1 cellular context compared by ENCODE assay signal in genomic region chr5:109784687-109785086, GRCh38.
TF ChIP-seq lines count a peak whose summit lies in the region.

No MANE protein-coding gene starts in this region.

TF ChIP-seq in SK-N-SH treated with all-trans-retinoic acid at 6 μM for 48 hours, 23 proteins besides CTCF, POLR2A, EP300 and RAD21 (continued from another document):
- TF ChIP-seq, protein P1, sequence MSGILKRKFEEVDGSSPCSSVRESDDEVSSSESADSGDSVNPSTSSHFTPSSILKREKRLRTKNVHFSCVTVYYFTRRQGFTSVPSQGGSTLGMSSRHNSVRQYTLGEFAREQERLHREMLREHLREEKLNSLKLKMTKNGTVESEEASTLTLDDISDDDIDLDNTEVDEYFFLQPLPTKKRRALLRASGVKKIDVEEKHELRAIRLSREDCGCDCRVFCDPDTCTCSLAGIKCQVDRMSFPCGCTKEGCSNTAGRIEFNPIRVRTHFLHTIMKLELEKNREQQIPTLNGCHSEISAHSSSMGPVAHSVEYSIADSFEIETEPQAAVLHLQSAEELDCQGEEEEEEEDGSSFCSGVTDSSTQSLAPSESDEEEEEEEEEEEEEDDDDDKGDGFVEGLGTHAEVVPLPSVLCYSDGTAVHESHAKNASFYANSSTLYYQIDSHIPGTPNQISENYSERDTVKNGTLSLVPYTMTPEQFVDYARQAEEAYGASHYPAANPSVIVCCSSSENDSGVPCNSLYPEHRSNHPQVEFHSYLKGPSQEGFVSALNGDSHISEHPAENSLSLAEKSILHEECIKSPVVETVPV (CRISPR knock-in tag; IDR thresholded peaks at IDR 0.05), result 0 out of 2 replicates have a peak, but pooled peaks have one; percentile 35
- TF ChIP-seq CSDC2 (CRISPR knock-in tag; IDR thresholded peaks at IDR 0.05) (no peak), PPARA (CRISPR knock-in tag; IDR thresholded peaks at IDR 0.05; ENCODE audit: borderline replicate concordance) (no peak), ARNTL (CRISPR knock-in tag; IDR thresholded peaks at IDR 0.05; ENCODE audit: borderline replicate concordance, low read depth) (no peak), TCF4 (CRISPR knock-in tag; IDR thresholded peaks at IDR 0.05; ENCODE audit: borderline replicate concordance) (no peak; the same call in 1 of the 2 replicates), ISL1 (CRISPR knock-in tag; IDR thresholded peaks at IDR 0.05) (peak; percentile 87), ZNF565 (CRISPR knock-in tag; conservative IDR thresholded peaks at IDR 0.05; ENCODE audit: low read depth) (no peak), ESRRG (CRISPR knock-in tag; IDR thresholded peaks at IDR 0.05) (no peak), GLIS3 (CRISPR knock-in tag; IDR thresholded peaks at IDR 0.05) (no peak), BACH2 (CRISPR knock-in tag; IDR thresholded peaks at IDR 0.05; ENCODE audit: borderline replicate concordance) (no peak), OSR1 (CRISPR knock-in tag; IDR thresholded peaks at IDR 0.05) (no peak)
- TF ChIP-seq, protein P2, sequence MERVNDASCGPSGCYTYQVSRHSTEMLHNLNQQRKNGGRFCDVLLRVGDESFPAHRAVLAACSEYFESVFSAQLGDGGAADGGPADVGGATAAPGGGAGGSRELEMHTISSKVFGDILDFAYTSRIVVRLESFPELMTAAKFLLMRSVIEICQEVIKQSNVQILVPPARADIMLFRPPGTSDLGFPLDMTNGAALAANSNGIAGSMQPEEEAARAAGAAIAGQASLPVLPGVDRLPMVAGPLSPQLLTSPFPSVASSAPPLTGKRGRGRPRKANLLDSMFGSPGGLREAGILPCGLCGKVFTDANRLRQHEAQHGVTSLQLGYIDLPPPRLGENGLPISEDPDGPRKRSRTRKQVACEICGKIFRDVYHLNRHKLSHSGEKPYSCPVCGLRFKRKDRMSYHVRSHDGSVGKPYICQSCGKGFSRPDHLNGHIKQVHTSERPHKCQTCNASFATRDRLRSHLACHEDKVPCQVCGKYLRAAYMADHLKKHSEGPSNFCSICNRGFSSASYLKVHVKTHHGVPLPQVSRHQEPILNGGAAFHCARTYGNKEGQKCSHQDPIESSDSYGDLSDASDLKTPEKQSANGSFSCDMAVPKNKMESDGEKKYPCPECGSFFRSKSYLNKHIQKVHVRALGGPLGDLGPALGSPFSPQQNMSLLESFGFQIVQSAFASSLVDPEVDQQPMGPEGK (CRISPR knock-in tag; IDR thresholded peaks at IDR 0.05; ENCODE audit: borderline replicate concordance), result no peak
